Comparison of ENCODE assay signal across 19 cellular contexts in genomic region chr12:3144495-3144894, GRCh38.
"Had no signal": no experiment of that assay in that cellular context is flagged by ENCODE, and none has a peak within 500 bp of the region (broad histone marks: within the 10 kb centered on the region; RNA-seq: fewer than 3 reads in every experiment).

No MANE protein-coding gene starts in this region.

- H2AFZ ChIP-seq: hepatocyte had no signal

- H3K36me3 ChIP-seq: suprapubic skin, transverse colon, vagina had no signal

- H3K27me3 ChIP-seq: hepatocyte, suprapubic skin, transverse colon, vagina had no signal

- H3K27ac ChIP-seq: hepatocyte, psoas muscle, suprapubic skin, transverse colon, vagina had no signal

- H3K4me3 ChIP-seq: dorsolateral prefrontal cortex, hepatocyte, mucosa of descending colon, psoas muscle, smooth muscle cell, suprapubic skin, transverse colon, vagina had no signal

- H3K4me2 ChIP-seq: hepatocyte, smooth muscle cell had no signal

- H3K9me3 ChIP-seq: mucosa of descending colon, psoas muscle, suprapubic skin, transverse colon, vagina had no signal

- DNase-seq: effector CD4-positive, alpha-beta T cell; kidney glomerular epithelial cell; mesenchymal stem cell; mucosa of descending colon; naive B cell; psoas muscle; stimulated activated CD4-positive, alpha-beta T cell treated with anti-CD3 and anti-CD28 coated beads, Interleukin-12 subunit alpha, Interleukin-12 subunit beta, amount 100 ng/mL, for 4 hours; stimulated activated CD4-positive, alpha-beta T cell treated with anti-CD3 and anti-CD28 coated beads, Interleukin-1b, Interleukin-23, amount 100 ng/mL, for 48 hours; stimulated activated CD4-positive, alpha-beta T cell treated with anti-CD3 and anti-CD28 coated beads, Interleukin-4, amount 100 ng/mL, for 1 hour; stimulated activated CD8-positive, alpha-beta memory T cell treated with anti-CD3 and anti-CD28 coated beads, Interleukin-4, amount 100 ng/mL, for 48 hours; stimulated activated naive CD4-positive, alpha-beta T cell; stimulated activated naive CD8-positive, alpha-beta T cell treated with anti-CD3 and anti-CD28 coated beads, Interleukin-15, amount 100 ng/mL, for 72 hours; transverse colon had no signal

- ATAC-seq: mucosa of descending colon; natural killer cell treated with Interleukin-12 subunit alpha and Interleukin-12 subunit beta and Interleukin-15 and Interleukin-18, amount 100 ng/mL, for 72 hours; stimulated activated naive CD8-positive, alpha-beta T cell treated with anti-CD3 and anti-CD28 coated beads, Interleukin-15, amount 100 ng/mL, for 72 hours had no signal
